ENCODE assay signal across 1 cellular context in genomic region chr6:34932202-34932601, GRCh38. TPM values are rescaled to one million over a fixed set of nuclear protein-coding genes. Genes with fewer than 3 reads are reported as not detected.
DNase-seq lines count a peak whose midpoint lies in the region.
"Not testable (repeated sequence)": the region's sequence is repeated elsewhere in the genome, so short reads cannot be mapped to it uniquely, and the experiment has no call there.

No MANE protein-coding gene starts in this region.

- not testable (repeated sequence) for H3K36me3 ChIP-seq in trophoblast cell (ENCODE audit: control insufficient read depth in 1 of 2, insufficient read depth in 2 of 2, low read length in 2 of 2)

- not testable (repeated sequence) for H2BK12ac ChIP-seq in trophoblast cell (ENCODE audit: low read length)

- H2AK5ac ChIP-seq in trophoblast cell (ENCODE audit: low read length): not testable (repeated sequence)

- H3K4me1 ChIP-seq in trophoblast cell (ENCODE audit: control insufficient read depth in 1 of 2, insufficient read depth in 2 of 2, low read length in 2 of 2): not testable (repeated sequence)

- not testable (repeated sequence) for H3K4ac ChIP-seq in trophoblast cell (ENCODE audit: low read depth, low read length)

- not testable (repeated sequence) for H3K27ac ChIP-seq in trophoblast cell (ENCODE audit: low read depth, low read length)

- H3K23ac ChIP-seq in trophoblast cell (ENCODE audit: low read length): not testable (repeated sequence)

- H4K91ac ChIP-seq in trophoblast cell (ENCODE audit: low read depth, low read length): not testable (repeated sequence)

- not testable (repeated sequence) for H3K9me3 ChIP-seq in trophoblast cell (ENCODE audit: insufficient read depth, low read depth, low read length)

- H2AFZ ChIP-seq in trophoblast cell (ENCODE audit: insufficient read depth, low read length, poor library complexity): not testable (repeated sequence)

- not testable (repeated sequence) for H4K8ac ChIP-seq in trophoblast cell (ENCODE audit: low read depth, low read length)

- not testable (repeated sequence) for H3K79me2 ChIP-seq in trophoblast cell (ENCODE audit: control insufficient read depth, insufficient read depth, low read length, poor library complexity)

- whole genome bisulfite sequencing in trophoblast cell (ENCODE audit: extremely low coverage, insufficient coverage, insufficient read length): no CpG with 5 or more reads among the region's 12 CpGs

- not testable (repeated sequence) for H3K4me3 ChIP-seq in trophoblast cell (ENCODE audit: low read depth, low read length)

- not testable (repeated sequence) for H3K9ac ChIP-seq in trophoblast cell (ENCODE audit: low read length)

- H3K27me3 ChIP-seq in trophoblast cell (ENCODE audit: insufficient read depth, low read length): not testable (repeated sequence)

- H2BK5ac ChIP-seq in trophoblast cell (ENCODE audit: low read depth, low read length, poor library complexity): not testable (repeated sequence)

- not testable (repeated sequence) for H3K4me2 ChIP-seq in trophoblast cell (ENCODE audit: low read length)

- DNase-seq in trophoblast cell: peak; percentile 55 to 70

- H3K18ac ChIP-seq in trophoblast cell (ENCODE audit: low read length): not testable (repeated sequence)

- not testable (repeated sequence) for H2BK120ac ChIP-seq in trophoblast cell (ENCODE audit: insufficient read depth, low read length, poor library complexity)

- not testable (repeated sequence) for H4K12ac ChIP-seq in trophoblast cell (ENCODE audit: low read depth, low read length)

- not testable (repeated sequence) for H3K79me1 ChIP-seq in trophoblast cell (ENCODE audit: low read length)

- not testable (repeated sequence) for H3K14ac ChIP-seq in trophoblast cell (ENCODE audit: low read length)

RNA-seq across cellular contexts. Expression of gene ANKS1A, which starts 43.1 kb away (rescaled TPM):
- polyA plus RNA-seq in trophoblast cell (2013): 176 and 189 TPM in 2 replicates

RNA-seq across cellular contexts. Expression of gene TAF11, which starts 44.4 kb away (rescaled TPM):
- 26.3 and 26.9 TPM in 2 replicates for polyA plus RNA-seq in trophoblast cell (2013)
